In genomic region chr18:59823611-59824195, GRCh38 we compare ENCODE assay signal across 8 cellular contexts.
A peak's percentile ranks its signal among the peaks of the same experiment; 100 is the strongest.
DNase-seq lines count a peak whose midpoint lies in the region; ATAC-seq and TF ChIP-seq lines count a peak whose summit lies in the region.
"Had no signal": no experiment of that assay in that cellular context is flagged by ENCODE, and none has a peak within 500 bp of the region (broad histone marks: within the 10 kb centered on the region; RNA-seq: fewer than 3 reads in every experiment).

No MANE protein-coding gene starts in this region.

- no peak overlapping the region for H3K4me3 Mint-ChIP-seq in stimulated activated memory B cell treated with anti-CD40 and anti-IgM and Interleukin-4, amounts not matched to agents 10 μg/mL and 1 μg/mL and 100 μg/mL, for 72 hours
- H3K4me3 Mint-ChIP-seq: activated naive CD8-positive, alpha-beta T cell treated with anti-CD3 and anti-CD28 coated beads, Interleukin-2, amount 10 ng/mL, durations not matched to agents 7 days and 5 days had no signal

- peak; percentile 94 for ATAC-seq in GM21786 (IDR thresholded peaks at IDR 0.05; ENCODE audit: unreplicated experiment)
- peak; percentile 69 for ATAC-seq in left colon
- ATAC-seq in stimulated activated memory B cell treated with anti-CD40 and anti-IgM and Interleukin-4, amounts not matched to agents 10 μg/mL and 1 μg/mL and 100 μg/mL, for 72 hours: peak; percentile 43

- peaks cover 2% of the 10 kb centered on the region for H3K4me1 Mint-ChIP-seq in stimulated activated memory B cell treated with anti-CD40 and anti-IgM and Interleukin-4, amounts not matched to agents 10 μg/mL and 1 μg/mL and 100 μg/mL, for 72 hours

- intact Hi-C loops in left colon (cut with DNase I, micrococcal nuclease): loop anchor here in 1 of 2 donors (5.0 to 10.0 kb wide), 4 partner anchors 119 to 579 kb away; no protein-coding TSS in a partner anchor

- DNase-seq in GDM1 (lab: John Stamatoyannopoulos, UW) (peak; percentile 10), RPMI8226 (peak; percentile 72), cerebellar cortex (ENCODE audit: low spot score) (peak; percentile 47), left colon (peak; percentile 40 to 69)
- DNase-seq: activated naive CD8-positive, alpha-beta T cell treated with anti-CD3 and anti-CD28 coated beads, Interleukin-2, amount 10 ng/mL, durations not matched to agents 7 days and 5 days had no signal

- H3K27ac Mint-ChIP-seq in stimulated activated memory B cell treated with anti-CD40 and anti-IgM and Interleukin-4, amounts not matched to agents 10 μg/mL and 1 μg/mL and 100 μg/mL, for 72 hours: no peak overlapping the region
- H3K27ac Mint-ChIP-seq: activated naive CD8-positive, alpha-beta T cell treated with anti-CD3 and anti-CD28 coated beads, Interleukin-2, amount 10 ng/mL, durations not matched to agents 7 days and 5 days had no signal

- no peaks in the 10 kb centered on the region for H3K36me3 Mint-ChIP-seq in stimulated activated memory B cell treated with anti-CD40 and anti-IgM and Interleukin-4, amounts not matched to agents 10 μg/mL and 1 μg/mL and 100 μg/mL, for 72 hours
- H3K36me3 Mint-ChIP-seq: activated naive CD8-positive, alpha-beta T cell treated with anti-CD3 and anti-CD28 coated beads, Interleukin-2, amount 10 ng/mL, durations not matched to agents 7 days and 5 days had no signal

- H3K9me3 Mint-ChIP-seq in stimulated activated memory B cell treated with anti-CD40 and anti-IgM and Interleukin-4, amounts not matched to agents 10 μg/mL and 1 μg/mL and 100 μg/mL, for 72 hours: peaks cover 3% of the 10 kb centered on the region
- H3K9me3 Mint-ChIP-seq: activated naive CD8-positive, alpha-beta T cell treated with anti-CD3 and anti-CD28 coated beads, Interleukin-2, amount 10 ng/mL, durations not matched to agents 7 days and 5 days had no signal

- H3K27me3 Mint-ChIP-seq in stimulated activated memory B cell treated with anti-CD40 and anti-IgM and Interleukin-4, amounts not matched to agents 10 μg/mL and 1 μg/mL and 100 μg/mL, for 72 hours: peaks cover 33% of the 10 kb centered on the region

- peak; percentile 85 for TF ChIP-seq CTCF in LNCAP (IDR thresholded peaks at IDR 0.05)

Comparison
In these comparisons a context has a peak if more than half of its experiments do, and no peak if none do; other contexts are left out.
1. Peak in every context shown above with its lines: DNase-seq and ATAC-seq.
2. DNase-seq: peak in every context shown above with its lines; median percentile 72 in RPMI8226; 54 in left colon; 47 in cerebellar cortex; 10 in GDM1.
3. ATAC-seq: peak in every context shown above with its lines; median percentile 94 in GM21786; 69 in left colon; 43 in stimulated activated memory B cell treated with anti-CD40 and anti-IgM and Interleukin-4, amounts not matched to agents 10 μg/mL and 1 μg/mL and 100 μg/mL, for 72 hours.